In the genomic region with DNA sequence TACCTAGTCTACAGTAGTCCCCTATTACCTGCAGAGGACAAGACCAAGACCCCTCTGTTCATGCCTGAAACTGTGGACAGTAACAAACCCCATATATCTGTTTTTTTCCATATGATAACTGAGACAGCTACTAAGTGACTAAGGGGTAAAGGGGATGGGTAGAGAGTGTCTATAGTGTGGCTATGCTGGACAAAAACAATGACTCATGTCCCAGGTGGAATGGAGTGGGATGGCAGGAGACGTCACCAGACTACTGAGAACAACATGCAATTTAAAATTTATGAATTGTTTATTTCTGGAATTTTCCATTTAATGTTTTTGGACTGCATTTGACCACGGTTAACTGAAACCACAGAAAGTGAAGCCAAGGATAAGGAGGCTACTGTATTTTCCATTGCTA, we compare ENCODE assay signal across 18 cellular contexts.
DNase-seq lines count a peak whose midpoint lies in the region; ATAC-seq and TF ChIP-seq lines count a peak whose summit lies in the region.
"Had no signal": no experiment of that assay in that cellular context is flagged by ENCODE, and none has a peak within 500 bp of the region (broad histone marks: within the 10 kb centered on the region; RNA-seq: fewer than 3 reads in every experiment).

No MANE protein-coding gene starts in this region.

- H3K9me3 Mint-ChIP-seq in CD8-positive, alpha-beta memory T cell, result no peaks in the 10 kb centered on the region
- H3K9me3 Mint-ChIP-seq: immature natural killer cell, T-cell had no signal

- H3K4me3 Mint-ChIP-seq in CD8-positive, alpha-beta memory T cell, result no peak overlapping the region
- H3K4me3 Mint-ChIP-seq: immature natural killer cell, T-cell, WTC11 had no signal

- H3K4me1 ChIP-seq in IMR-90 (ENCODE audit: control insufficient read depth, insufficient read depth, low read length) (peaks cover 3% of the 10 kb centered on the region), OCI-LY7 (ENCODE audit: insufficient read depth, low read length, poor library complexity, severe bottlenecking) (no peaks in the 10 kb centered on the region)
- no peaks in the 10 kb centered on the region for H3K4me1 ChIP-seq in CD8-positive, alpha-beta memory T cell (ENCODE audit: insufficient read depth, low read length)
- H3K4me1 ChIP-seq: gastroesophageal sphincter had no signal

- no peak overlapping the region for H3K18ac ChIP-seq in IMR-90 (ENCODE audit: low read depth, low read length)

- intact Hi-C loops in IMR-90 (cut with micrococcal nuclease), result no loop called here
- intact Hi-C loops in OCI-LY7 (cut with micrococcal nuclease; ENCODE audit: unreplicated experiment), result no loop called here

- H4K20me1 ChIP-seq in IMR-90 (ENCODE audit: insufficient read depth, low read length), result no peaks in the 10 kb centered on the region
- no peaks in the 10 kb centered on the region for H4K20me1 ChIP-seq in OCI-LY7 (ENCODE audit: insufficient read depth, low read length)

- H3K79me2 ChIP-seq in OCI-LY7 (ENCODE audit: insufficient read depth, low read depth, low read length), result no peaks in the 10 kb centered on the region

- ATAC-seq in IMR-90 (ENCODE audit: low read depth), result peak; percentile 44; the same call in 1 of the 2 replicates
- ATAC-seq: gastroesophageal sphincter; Panc1; stimulated activated naive CD8-positive, alpha-beta T cell treated with anti-CD3 and anti-CD28 coated beads, Interleukin-15, Interleukin-2, amounts not matched to agents 100 U/mL and 50 U/mL, for 24 hours; T-cell; WTC11 had no signal

- dilution Hi-C loops in IMR-90 (cut with HindIII; ENCODE audit: low sequenced_read_pairs, unreplicated experiment), result no loop called here

- H3K27me3 Mint-ChIP-seq in CD8-positive, alpha-beta memory T cell, result no peaks in the 10 kb centered on the region
- H3K27me3 Mint-ChIP-seq: T-cell had no signal

- H2AFZ ChIP-seq in IMR-90 (replicated peaks; ENCODE audit: low read length, poor library complexity) (no peak overlapping the region), OCI-LY7 (ENCODE audit: low read length) (no peak overlapping the region)

- no peak overlapping the region for H4K91ac ChIP-seq in IMR-90 (ENCODE audit: insufficient read depth, low read depth, low read length)

- H3K4me1 Mint-ChIP-seq in CD8-positive, alpha-beta memory T cell, result peaks cover 0 to 2% (median 2%) of the 10 kb centered on the region in 3 donors
- H3K4me1 Mint-ChIP-seq: WTC11 had no signal

- H3K79me1 ChIP-seq in IMR-90 (ENCODE audit: low read depth in 1 of 2, low read length in 2 of 2), result no peaks in the 10 kb centered on the region

- TF ChIP-seq CTCF in IMR-90 (conservative IDR thresholded peaks at IDR 0.05; ENCODE audit: low read depth, low read length) (no peak), choroid plexus epithelial cell (conservative IDR thresholded peaks at IDR 0.05; ENCODE audit: low read depth, low read length) (no peak), OCI-LY7 (conservative IDR thresholded peaks at IDR 0.05; ENCODE audit: low read length) (no peak)

- peaks cover 8 to 66% (median 26%) of the 10 kb centered on the region in 3 donors for H3K36me3 Mint-ChIP-seq in CD8-positive, alpha-beta memory T cell

- H4K5ac ChIP-seq in IMR-90 (ENCODE audit: low read depth, low read length), result no peak overlapping the region

- no peak overlapping the region for H3K14ac ChIP-seq in IMR-90 (replicated peaks; ENCODE audit: low read depth, low read length)

- H3K27ac ChIP-seq in IMR-90 (ENCODE audit: insufficient read depth, low read length), result no peak overlapping the region
- H3K27ac ChIP-seq in OCI-LY7 (ENCODE audit: low read depth, low read length, poor library complexity, severe bottlenecking), result no peak overlapping the region
- no peak overlapping the region for H3K27ac ChIP-seq in CD8-positive, alpha-beta memory T cell (ENCODE audit: low read depth, low read length)
- H3K27ac ChIP-seq: C4-2B, gastroesophageal sphincter had no signal

- no peak overlapping the region for H2BK15ac ChIP-seq in IMR-90 (ENCODE audit: low read depth, low read length)

- BruUV-seq in IMR-90 (replicated peaks; lab: Mats Ljungman, UMichigan) (no TSS peak), OCI-LY7 (replicated peaks; lab: Mats Ljungman, UMichigan) (no TSS peak)

- in situ Hi-C loops in IMR-90 (cut with MboI; ENCODE audit: low sequenced_read_pairs), result no loop called here

- H2AK9ac ChIP-seq in IMR-90 (replicated peaks; ENCODE audit: low read depth, low read length, poor library complexity), result no peak overlapping the region

- H2BK120ac ChIP-seq in IMR-90 (ENCODE audit: low read depth, low read length), result no peak overlapping the region

- H3K9me1 ChIP-seq in IMR-90 (ENCODE audit: insufficient read depth, low read length), result no peaks in the 10 kb centered on the region

- CTCF ChIA-PET in IMR-90 (lab: Yijun Ruan, JAX) (no interaction called here), OCI-LY7 (lab: Charles Lee; ENCODE audit: unreplicated experiment) (no interaction called here)
- CTCF ChIA-PET in CD8-positive, alpha-beta memory T cell (lab: Charles Lee), result interaction anchor here (1.0 kb wide), 1 partner anchor 11 kb away, joined by 3 read pairs; no protein-coding TSS in a partner anchor

- no peaks in the 10 kb centered on the region for H3K9me3 ChIP-seq in IMR-90 (ENCODE audit: control insufficient read depth, insufficient read depth, low read length)
- H3K9me3 ChIP-seq in OCI-LY7 (ENCODE audit: low read length), result no peaks in the 10 kb centered on the region
- H3K9me3 ChIP-seq in CD8-positive, alpha-beta memory T cell (ENCODE audit: low read length), result no peaks in the 10 kb centered on the region
- H3K9me3 ChIP-seq: gastroesophageal sphincter had no signal

- H3K23ac ChIP-seq in IMR-90 (ENCODE audit: low read depth, low read length), result no peak overlapping the region

- no peak overlapping the region for H2BK5ac ChIP-seq in IMR-90 (ENCODE audit: low read depth, low read length, poor library complexity, severe bottlenecking)

- no peak for TF ChIP-seq POLR2A in IMR-90 (IDR thresholded peaks at IDR 0.05; ENCODE audit: low read depth, low read length)

- H3K56ac ChIP-seq in IMR-90 (ENCODE audit: extremely low read depth, insufficient read depth, low read length), result no peak overlapping the region

- H3K27me3 ChIP-seq in IMR-90 (ENCODE audit: control insufficient read depth, insufficient read depth, low read length), result no peaks in the 10 kb centered on the region
- H3K27me3 ChIP-seq in CD8-positive, alpha-beta memory T cell (ENCODE audit: insufficient read depth, low read length, poor library complexity, severe bottlenecking), result no peaks in the 10 kb centered on the region
- H3K27me3 ChIP-seq: gastroesophageal sphincter had no signal

- no peak overlapping the region for H2BK20ac ChIP-seq in IMR-90 (ENCODE audit: low read depth, low read length)

- no CpG with 5 or more reads among the region's 2 CpGs for WGBS in IMR-90 (ENCODE audit: extremely low coverage in 2 of 2, insufficient read length in 1 of 2), 2 experiments

- POLR2A ChIA-PET in IMR-90 (lab: Charles Lee; ENCODE audit: unreplicated experiment), result no interaction called here
- POLR2A ChIA-PET in OCI-LY7 (lab: Charles Lee), result interaction anchor here (0.5 to 1.4 kb wide), 2 partner anchors 9 to 50 kb away, joined by 4 to 6 read pairs; no protein-coding TSS in a partner anchor
- POLR2A ChIA-PET in CD8-positive, alpha-beta memory T cell (lab: Charles Lee), result no interaction called here

- H3K4me2 ChIP-seq in IMR-90 (ENCODE audit: low read depth, low read length) (no peak overlapping the region), OCI-LY7 (ENCODE audit: low read length) (no peak overlapping the region)

- peak overlapping the region in 1 of 8 donors; percentile 41 for H3K27ac Mint-ChIP-seq in CD8-positive, alpha-beta memory T cell
- H3K27ac Mint-ChIP-seq: T-cell, WTC11 had no signal

- H2AK5ac ChIP-seq in IMR-90 (ENCODE audit: low read depth, low read length), result no peak overlapping the region

- no peak overlapping the region for H3K4ac ChIP-seq in IMR-90 (ENCODE audit: low read depth, low read length)

- TF ChIP-seq RAD21 in IMR-90 (IDR thresholded peaks at IDR 0.05; ENCODE audit: low read length), result no peak

- no peak overlapping the region for H4K8ac ChIP-seq in IMR-90 (ENCODE audit: low read depth in 2 of 2, low read length in 2 of 2)

- DNase-seq in EL (peak; percentile 32), IMR-90 (peak; percentile 63), choroid plexus epithelial cell (ENCODE audit: low read depth) (peak; percentile 66), non-pigmented ciliary epithelial cell (ENCODE audit: low read depth) (peak; percentile 4), OCI-LY7 (ENCODE audit: low spot score) (no peak), NOMO-1 (lab: John Stamatoyannopoulos, UW; ENCODE audit: unreplicated experiment in 2 of 2) (no peak), NCI-H1105 treated with DMSO at 0.1 percent for 48 hours (lab: John Stamatoyannopoulos, UW) (no peak)
- no peak for DNase-seq in CD8-positive, alpha-beta memory T cell
- DNase-seq: effector memory CD4-positive, alpha-beta T cell; immature natural killer cell; NCI-H2029 treated with DMSO at 0.1 percent for 48 hours; NCI-H526; stimulated activated naive CD8-positive, alpha-beta T cell treated with anti-CD3 and anti-CD28 coated beads, Interleukin-15, Interleukin-2, amounts not matched to agents 100 U/mL and 50 U/mL, for 24 hours; T-cell had no signal

- H3K9ac ChIP-seq in IMR-90 (ENCODE audit: low read depth, low read length), result no peak overlapping the region

- H3K9me2 ChIP-seq in OCI-LY7 (ENCODE audit: insufficient read depth, low read length), result no peaks in the 10 kb centered on the region

- H3K36me3 ChIP-seq in IMR-90 (ENCODE audit: control insufficient read depth, insufficient read depth, low read length), result no peaks in the 10 kb centered on the region
- peaks cover 5% of the 10 kb centered on the region; the same call in 1 of the 2 replicates for H3K36me3 ChIP-seq in OCI-LY7 (ENCODE audit: insufficient read depth, low read length)
- no peaks in the 10 kb centered on the region for H3K36me3 ChIP-seq in CD8-positive, alpha-beta memory T cell (ENCODE audit: insufficient read depth, low read length)

- no peak overlapping the region for H3K4me3 ChIP-seq in IMR-90 (ENCODE audit: insufficient read depth, low read depth, low read length)
- no peak overlapping the region for H3K4me3 ChIP-seq in choroid plexus epithelial cell (ENCODE audit: low read depth, low read length)
- no peak overlapping the region for H3K4me3 ChIP-seq in OCI-LY7 (ENCODE audit: low read depth, low read length, poor library complexity, severe bottlenecking)
- H3K4me3 ChIP-seq in CD8-positive, alpha-beta memory T cell (ENCODE audit: low read length), result no peak overlapping the region
- H3K4me3 ChIP-seq: gastroesophageal sphincter had no signal

TF ChIP-seq in IMR-90, 13 proteins besides CTCF, POLR2A, EP300 and RAD21 (continues in another document):
- TF ChIP-seq RFX5 (IDR thresholded peaks at IDR 0.05; ENCODE audit: low read depth, low read length) (no peak), FOS (IDR thresholded peaks at IDR 0.05; ENCODE audit: low read depth, low read length) (no peak), CEBPB (IDR thresholded peaks at IDR 0.05; ENCODE audit: low read depth, low read length) (no peak), NFE2L2 (IDR thresholded peaks at IDR 0.05; ENCODE audit: low read depth, low read length) (no peak), SMC3 (IDR thresholded peaks at IDR 0.05; ENCODE audit: low read depth, low read length) (no peak), MXI1 (IDR thresholded peaks at IDR 0.05; ENCODE audit: borderline replicate concordance, low read depth, low read length) (no peak)

Comparison
In these comparisons a context has a peak if more than half of its experiments do, and no peak if none do; other contexts are left out.
1. DNase-seq: peak in EL (single experiment), IMR-90 (single experiment), choroid plexus epithelial cell (single experiment) and non-pigmented ciliary epithelial cell (single experiment); none in OCI-LY7 (single experiment), NOMO-1 (0 of 2), NCI-H1105 treated with DMSO at 0.1 percent for 48 hours (single experiment) and CD8-positive, alpha-beta memory T cell (0 of 5).